Comparison of ENCODE assay signal across 7 cellular contexts in genomic region chr2:123363826-123364225, GRCh38.
"Had no signal": no experiment of that assay in that cellular context is flagged by ENCODE, and none has a peak within 500 bp of the region (broad histone marks: within the 10 kb centered on the region; RNA-seq: fewer than 3 reads in every experiment).

No MANE protein-coding gene starts in this region.

- H2AFZ ChIP-seq: GM23338 had no signal

- H3K27me3 Mint-ChIP-seq: IgD-negative memory B cell had no signal

- DNase-seq: H9, HCEC 1CT, KBM-7 had no signal

- ATAC-seq: GM23338, HepG2 had no signal

- H3K36me3 Mint-ChIP-seq: IgD-negative memory B cell had no signal

- H3K4me3 Mint-ChIP-seq: GM23338, H9, IgD-negative memory B cell had no signal

- H3K27ac ChIP-seq: HL-60 had no signal

- H3K4me2 ChIP-seq: GM23338 had no signal

- H3K4me1 Mint-ChIP-seq: IgD-negative memory B cell had no signal

- H3K27ac Mint-ChIP-seq: GM23338, H9, IgD-negative memory B cell had no signal

- H3K4me3 ChIP-seq: GM23338 had no signal
